ENCODE assay signal across 8 cellular contexts in the genomic region with DNA sequence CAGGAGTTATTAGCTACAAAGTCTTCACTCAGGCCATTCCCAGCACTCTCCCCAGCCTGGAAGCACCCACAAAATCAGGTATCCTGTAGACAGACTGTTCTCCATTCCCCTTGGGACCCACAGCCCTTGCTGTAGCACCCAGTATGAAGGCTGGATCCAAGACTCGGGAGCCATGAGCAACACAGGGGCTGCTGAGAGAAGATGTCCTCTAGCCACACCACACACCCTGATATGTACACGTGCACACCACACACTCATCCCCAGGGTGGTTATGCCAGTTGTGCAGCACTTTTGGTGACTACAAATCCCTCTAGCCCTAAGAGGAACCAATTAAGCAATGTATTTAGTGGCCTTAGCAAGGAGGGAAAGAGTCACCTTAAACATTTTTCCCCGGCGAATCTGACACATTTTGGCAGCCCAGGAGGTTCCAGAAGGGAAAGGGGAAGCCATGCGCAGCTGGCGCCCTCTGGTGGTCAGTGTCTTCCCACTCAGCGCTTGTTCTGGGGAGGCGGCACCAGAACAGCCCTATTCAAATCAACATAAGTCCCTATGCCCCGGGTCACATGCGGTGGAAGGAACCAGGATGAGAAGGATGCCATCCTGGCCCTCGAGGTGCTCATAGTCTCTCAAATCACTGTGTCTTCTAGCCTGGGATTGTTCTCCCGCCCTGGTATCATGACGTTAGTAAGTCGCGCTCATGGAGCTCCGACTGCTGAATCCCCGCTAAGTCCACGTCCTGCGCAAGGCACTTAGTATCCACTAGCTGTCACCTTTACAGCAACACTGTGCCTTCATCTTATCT.
DNase-seq lines count a peak whose midpoint lies in the region; ATAC-seq lines count a peak whose summit lies in the region.

No MANE protein-coding gene starts in this region.

- intact Hi-C loops in left colon (cut with DNase I, micrococcal nuclease) = loop anchor here (10.0 kb wide), 1 partner anchor 241 kb away; the partner anchor contains the start of gene SAMD4A (in 2 of the 2)

- ATAC-seq in HG02852 (IDR thresholded peaks at IDR 0.05; ENCODE audit: unreplicated experiment) = peak; percentile 61
- peak; percentile 93 for ATAC-seq in left colon
- ATAC-seq in HG03097 (IDR thresholded peaks at IDR 0.05; ENCODE audit: low FRiP score, unreplicated experiment) = no peak

- DNase-seq in GM04504 (ENCODE audit: low read depth) = peak; percentile 54
- peak; percentile 74 for DNase-seq in NCI-H2171 treated with DMSO at 0.1 percent for 48 hours (lab: John Stamatoyannopoulos, UW)
- DNase-seq in activated CD4-positive, CD25-positive, alpha-beta regulatory T cell treated with anti-CD3 and anti-CD28 coated beads, Interleukin-2, amount 50 U/mL, for 72 hours = peak; percentile 77
- peak; percentile 92 for DNase-seq in cerebellar cortex (ENCODE audit: low spot score)
- peak; percentile 60 to 86 for DNase-seq in left colon
- peak; percentile 83 to 88 for DNase-seq in stimulated activated CD4-positive, alpha-beta T cell treated with anti-CD3 and anti-CD28 coated beads, Interleukin-2, amount 100 ng/mL, for 24 hours
